ENCODE assay signal across 1 cellular context in genomic region chr6:18395177-18395850, GRCh38.
TF ChIP-seq lines count a peak whose summit lies in the region.

No MANE protein-coding gene starts in this region.

TF ChIP-seq in A549, 52 proteins besides CTCF, POLR2A, EP300 and RAD21 (continued from another document):
- no peak for TF ChIP-seq ZSCAN20 (CRISPR knock-in tag; IDR thresholded peaks at IDR 0.05)
- TF ChIP-seq FOSB (CRISPR knock-in tag; IDR thresholded peaks at IDR 0.05) = no peak
- no peak for TF ChIP-seq FOXS1 (CRISPR knock-in tag; IDR thresholded peaks at IDR 0.05)
- no peak for TF ChIP-seq KDM1A (IDR thresholded peaks at IDR 0.05; ENCODE audit: low read depth)
- no peak for TF ChIP-seq HEYL (CRISPR knock-in tag; IDR thresholded peaks at IDR 0.05)
- no peak for TF ChIP-seq RFX5 (IDR thresholded peaks at IDR 0.05)
- no peak for TF ChIP-seq FOSL2 (IDR thresholded peaks at IDR 0.05)
- TF ChIP-seq FOSL2 (CRISPR knock-in tag; IDR thresholded peaks at IDR 0.05) = no peak
- no peak for TF ChIP-seq POLR2AphosphoS2 (conservative IDR thresholded peaks at IDR 0.05; ENCODE audit: low read length)
- no peak for TF ChIP-seq NR3C1 (IDR thresholded peaks at IDR 0.05)
- TF ChIP-seq ZC3H11A (IDR thresholded peaks at IDR 0.05) = no peak
- TF ChIP-seq HOXB5 (CRISPR knock-in tag; IDR thresholded peaks at IDR 0.05) = no peak
- TF ChIP-seq BCL3 (IDR thresholded peaks at IDR 0.05) = no peak
- TF ChIP-seq, protein P1, sequence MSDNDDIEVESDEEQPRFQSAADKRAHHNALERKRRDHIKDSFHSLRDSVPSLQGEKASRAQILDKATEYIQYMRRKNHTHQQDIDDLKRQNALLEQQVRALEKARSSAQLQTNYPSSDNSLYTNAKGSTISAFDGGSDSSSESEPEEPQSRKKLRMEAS (IDR thresholded peaks at IDR 0.05) = no peak
- no peak for TF ChIP-seq NFE2L2 (conservative IDR thresholded peaks at IDR 0.05; ENCODE audit: low read length)
- no peak for TF ChIP-seq ZFP36 (IDR thresholded peaks at IDR 0.05; ENCODE audit: borderline replicate concordance, partially characterized antibody)
- TF ChIP-seq, protein P2, sequence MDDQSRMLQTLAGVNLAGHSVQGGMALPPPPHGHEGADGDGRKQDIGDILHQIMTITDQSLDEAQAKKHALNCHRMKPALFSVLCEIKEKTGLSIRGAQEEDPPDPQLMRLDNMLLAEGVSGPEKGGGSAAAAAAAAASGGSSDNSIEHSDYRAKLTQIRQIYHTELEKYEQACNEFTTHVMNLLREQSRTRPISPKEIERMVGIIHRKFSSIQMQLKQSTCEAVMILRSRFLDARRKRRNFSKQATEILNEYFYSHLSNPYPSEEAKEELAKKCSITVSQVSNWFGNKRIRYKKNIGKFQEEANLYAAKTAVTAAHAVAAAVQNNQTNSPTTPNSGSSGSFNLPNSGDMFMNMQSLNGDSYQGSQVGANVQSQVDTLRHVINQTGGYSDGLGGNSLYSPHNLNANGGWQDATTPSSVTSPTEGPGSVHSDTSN (IDR thresholded peaks at IDR 0.05) = no peak
- no peak for TF ChIP-seq HOXB13 (CRISPR knock-in tag; IDR thresholded peaks at IDR 0.05; ENCODE audit: low read depth)
- TF ChIP-seq ELK1 (IDR thresholded peaks at IDR 0.05; ENCODE audit: low read depth, low read length) = no peak
